Comparison of ENCODE assay signal across 1 cellular context in the genomic region with DNA sequence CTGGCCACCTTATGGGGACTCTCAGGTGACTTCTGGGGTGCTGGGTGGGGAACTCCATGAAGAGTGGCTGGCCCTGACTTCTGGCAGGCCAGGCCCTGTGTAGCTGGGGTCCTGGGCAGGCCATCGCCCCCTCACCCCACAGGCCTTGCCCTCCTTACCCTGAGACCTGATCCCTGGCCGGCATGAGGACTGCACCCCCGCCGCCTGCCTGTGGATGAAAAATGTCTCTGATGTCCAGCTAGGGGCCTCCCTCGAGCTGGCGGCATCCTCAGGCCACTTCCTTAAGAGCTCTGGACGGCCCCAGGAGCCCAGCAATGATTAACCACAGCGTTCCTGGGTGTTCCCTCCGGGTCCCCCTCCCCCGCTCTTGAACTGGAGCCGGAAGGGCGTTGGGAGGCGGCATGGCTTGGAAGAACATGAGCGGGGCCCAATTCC.
A peak's percentile ranks its signal among the peaks of the same experiment; 100 is the strongest.
TF ChIP-seq lines count a peak whose summit lies in the region.

No MANE protein-coding gene starts in this region.

TF ChIP-seq in HepG2, 621 proteins besides CTCF, POLR2A, EP300 and RAD21 (continued from another document and continues in another):
- TF ChIP-seq, protein P1, sequence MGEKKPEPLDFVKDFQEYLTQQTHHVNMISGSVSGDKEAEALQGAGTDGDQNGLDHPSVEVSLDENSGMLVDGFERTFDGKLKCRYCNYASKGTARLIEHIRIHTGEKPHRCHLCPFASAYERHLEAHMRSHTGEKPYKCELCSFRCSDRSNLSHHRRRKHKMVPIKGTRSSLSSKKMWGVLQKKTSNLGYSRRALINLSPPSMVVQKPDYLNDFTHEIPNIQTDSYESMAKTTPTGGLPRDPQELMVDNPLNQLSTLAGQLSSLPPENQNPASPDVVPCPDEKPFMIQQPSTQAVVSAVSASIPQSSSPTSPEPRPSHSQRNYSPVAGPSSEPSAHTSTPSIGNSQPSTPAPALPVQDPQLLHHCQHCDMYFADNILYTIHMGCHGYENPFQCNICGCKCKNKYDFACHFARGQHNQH (CRISPR knock-in tag; IDR thresholded peaks at IDR 0.05), result 0 out of 2 replicates have a peak, but pooled peaks have one; percentile 45
- TF ChIP-seq, protein P2, sequence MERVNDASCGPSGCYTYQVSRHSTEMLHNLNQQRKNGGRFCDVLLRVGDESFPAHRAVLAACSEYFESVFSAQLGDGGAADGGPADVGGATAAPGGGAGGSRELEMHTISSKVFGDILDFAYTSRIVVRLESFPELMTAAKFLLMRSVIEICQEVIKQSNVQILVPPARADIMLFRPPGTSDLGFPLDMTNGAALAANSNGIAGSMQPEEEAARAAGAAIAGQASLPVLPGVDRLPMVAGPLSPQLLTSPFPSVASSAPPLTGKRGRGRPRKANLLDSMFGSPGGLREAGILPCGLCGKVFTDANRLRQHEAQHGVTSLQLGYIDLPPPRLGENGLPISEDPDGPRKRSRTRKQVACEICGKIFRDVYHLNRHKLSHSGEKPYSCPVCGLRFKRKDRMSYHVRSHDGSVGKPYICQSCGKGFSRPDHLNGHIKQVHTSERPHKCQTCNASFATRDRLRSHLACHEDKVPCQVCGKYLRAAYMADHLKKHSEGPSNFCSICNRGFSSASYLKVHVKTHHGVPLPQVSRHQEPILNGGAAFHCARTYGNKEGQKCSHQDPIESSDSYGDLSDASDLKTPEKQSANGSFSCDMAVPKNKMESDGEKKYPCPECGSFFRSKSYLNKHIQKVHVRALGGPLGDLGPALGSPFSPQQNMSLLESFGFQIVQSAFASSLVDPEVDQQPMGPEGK (CRISPR knock-in tag; IDR thresholded peaks at IDR 0.05), result 0 out of 2 replicates have a peak, but pooled peaks have one; percentile 32
- peak; percentile 12; the same call in 1 of the 2 replicates for TF ChIP-seq FOSL2 (CRISPR knock-in tag; IDR thresholded peaks at IDR 0.05)
- TF ChIP-seq, protein P3, sequence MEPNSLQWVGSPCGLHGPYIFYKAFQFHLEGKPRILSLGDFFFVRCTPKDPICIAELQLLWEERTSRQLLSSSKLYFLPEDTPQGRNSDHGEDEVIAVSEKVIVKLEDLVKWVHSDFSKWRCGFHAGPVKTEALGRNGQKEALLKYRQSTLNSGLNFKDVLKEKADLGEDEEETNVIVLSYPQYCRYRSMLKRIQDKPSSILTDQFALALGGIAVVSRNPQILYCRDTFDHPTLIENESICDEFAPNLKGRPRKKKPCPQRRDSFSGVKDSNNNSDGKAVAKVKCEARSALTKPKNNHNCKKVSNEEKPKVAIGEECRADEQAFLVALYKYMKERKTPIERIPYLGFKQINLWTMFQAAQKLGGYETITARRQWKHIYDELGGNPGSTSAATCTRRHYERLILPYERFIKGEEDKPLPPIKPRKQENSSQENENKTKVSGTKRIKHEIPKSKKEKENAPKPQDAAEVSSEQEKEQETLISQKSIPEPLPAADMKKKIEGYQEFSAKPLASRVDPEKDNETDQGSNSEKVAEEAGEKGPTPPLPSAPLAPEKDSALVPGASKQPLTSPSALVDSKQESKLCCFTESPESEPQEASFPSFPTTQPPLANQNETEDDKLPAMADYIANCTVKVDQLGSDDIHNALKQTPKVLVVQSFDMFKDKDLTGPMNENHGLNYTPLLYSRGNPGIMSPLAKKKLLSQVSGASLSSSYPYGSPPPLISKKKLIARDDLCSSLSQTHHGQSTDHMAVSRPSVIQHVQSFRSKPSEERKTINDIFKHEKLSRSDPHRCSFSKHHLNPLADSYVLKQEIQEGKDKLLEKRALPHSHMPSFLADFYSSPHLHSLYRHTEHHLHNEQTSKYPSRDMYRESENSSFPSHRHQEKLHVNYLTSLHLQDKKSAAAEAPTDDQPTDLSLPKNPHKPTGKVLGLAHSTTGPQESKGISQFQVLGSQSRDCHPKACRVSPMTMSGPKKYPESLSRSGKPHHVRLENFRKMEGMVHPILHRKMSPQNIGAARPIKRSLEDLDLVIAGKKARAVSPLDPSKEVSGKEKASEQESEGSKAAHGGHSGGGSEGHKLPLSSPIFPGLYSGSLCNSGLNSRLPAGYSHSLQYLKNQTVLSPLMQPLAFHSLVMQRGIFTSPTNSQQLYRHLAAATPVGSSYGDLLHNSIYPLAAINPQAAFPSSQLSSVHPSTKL (CRISPR knock-in tag; IDR thresholded peaks at IDR 0.05), result peak; percentile 34; the same call in 1 of the 2 replicates
- TF ChIP-seq, protein P4, sequence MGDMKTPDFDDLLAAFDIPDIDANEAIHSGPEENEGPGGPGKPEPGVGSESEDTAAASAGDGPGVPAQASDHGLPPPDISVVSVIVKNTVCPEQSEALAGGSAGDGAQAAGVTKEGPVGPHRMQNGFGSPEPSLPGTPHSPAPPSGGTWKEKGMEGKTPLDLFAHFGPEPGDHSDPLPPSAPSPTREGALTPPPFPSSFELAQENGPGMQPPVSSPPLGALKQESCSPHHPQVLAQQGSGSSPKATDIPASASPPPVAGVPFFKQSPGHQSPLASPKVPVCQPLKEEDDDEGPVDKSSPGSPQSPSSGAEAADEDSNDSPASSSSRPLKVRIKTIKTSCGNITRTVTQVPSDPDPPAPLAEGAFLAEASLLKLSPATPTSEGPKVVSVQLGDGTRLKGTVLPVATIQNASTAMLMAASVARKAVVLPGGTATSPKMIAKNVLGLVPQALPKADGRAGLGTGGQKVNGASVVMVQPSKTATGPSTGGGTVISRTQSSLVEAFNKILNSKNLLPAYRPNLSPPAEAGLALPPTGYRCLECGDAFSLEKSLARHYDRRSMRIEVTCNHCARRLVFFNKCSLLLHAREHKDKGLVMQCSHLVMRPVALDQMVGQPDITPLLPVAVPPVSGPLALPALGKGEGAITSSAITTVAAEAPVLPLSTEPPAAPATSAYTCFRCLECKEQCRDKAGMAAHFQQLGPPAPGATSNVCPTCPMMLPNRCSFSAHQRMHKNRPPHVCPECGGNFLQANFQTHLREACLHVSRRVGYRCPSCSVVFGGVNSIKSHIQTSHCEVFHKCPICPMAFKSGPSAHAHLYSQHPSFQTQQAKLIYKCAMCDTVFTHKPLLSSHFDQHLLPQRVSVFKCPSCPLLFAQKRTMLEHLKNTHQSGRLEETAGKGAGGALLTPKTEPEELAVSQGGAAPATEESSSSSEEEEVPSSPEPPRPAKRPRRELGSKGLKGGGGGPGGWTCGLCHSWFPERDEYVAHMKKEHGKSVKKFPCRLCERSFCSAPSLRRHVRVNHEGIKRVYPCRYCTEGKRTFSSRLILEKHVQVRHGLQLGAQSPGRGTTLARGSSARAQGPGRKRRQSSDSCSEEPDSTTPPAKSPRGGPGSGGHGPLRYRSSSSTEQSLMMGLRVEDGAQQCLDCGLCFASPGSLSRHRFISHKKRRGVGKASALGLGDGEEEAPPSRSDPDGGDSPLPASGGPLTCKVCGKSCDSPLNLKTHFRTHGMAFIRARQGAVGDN (CRISPR knock-in tag; IDR thresholded peaks at IDR 0.05), result peak; percentile 27; the same call in 1 of the 2 replicates
- TF ChIP-seq GABPA (IDR thresholded peaks at IDR 0.05; ENCODE audit: low read depth, low read length), result no peak
- peak; percentile 67 for TF ChIP-seq GABPA (CRISPR knock-in tag; IDR thresholded peaks at IDR 0.05; ENCODE audit: low read depth)
- TF ChIP-seq MXD4 (CRISPR knock-in tag; IDR thresholded peaks at IDR 0.05), result 0 out of 2 replicates have a peak, but pooled peaks have one; percentile 16
- TF ChIP-seq CBX5 (CRISPR knock-in tag; IDR thresholded peaks at IDR 0.05; ENCODE audit: borderline replicate concordance), result peak; percentile 44; the same call in 1 of the 2 replicates
- no peak for TF ChIP-seq MAZ (IDR thresholded peaks at IDR 0.05; ENCODE audit: borderline replicate concordance, low read depth, low read length)
- 0 out of 2 replicates have a peak, but pooled peaks have one; percentile 27 for TF ChIP-seq MAZ (CRISPR knock-in tag; IDR thresholded peaks at IDR 0.05; ENCODE audit: low read depth)
- TF ChIP-seq ELF3 (CRISPR knock-in tag; IDR thresholded peaks at IDR 0.05), result peak; percentile 44; the same call in 1 of the 2 replicates
- TF ChIP-seq RARA (CRISPR knock-in tag; IDR thresholded peaks at IDR 0.05), result peak; percentile 56; the same call in 1 of the 2 replicates
- no peak for TF ChIP-seq NAIF1 (CRISPR knock-in tag; IDR thresholded peaks at IDR 0.05; ENCODE audit: borderline replicate concordance)
- TF ChIP-seq, protein P5, sequence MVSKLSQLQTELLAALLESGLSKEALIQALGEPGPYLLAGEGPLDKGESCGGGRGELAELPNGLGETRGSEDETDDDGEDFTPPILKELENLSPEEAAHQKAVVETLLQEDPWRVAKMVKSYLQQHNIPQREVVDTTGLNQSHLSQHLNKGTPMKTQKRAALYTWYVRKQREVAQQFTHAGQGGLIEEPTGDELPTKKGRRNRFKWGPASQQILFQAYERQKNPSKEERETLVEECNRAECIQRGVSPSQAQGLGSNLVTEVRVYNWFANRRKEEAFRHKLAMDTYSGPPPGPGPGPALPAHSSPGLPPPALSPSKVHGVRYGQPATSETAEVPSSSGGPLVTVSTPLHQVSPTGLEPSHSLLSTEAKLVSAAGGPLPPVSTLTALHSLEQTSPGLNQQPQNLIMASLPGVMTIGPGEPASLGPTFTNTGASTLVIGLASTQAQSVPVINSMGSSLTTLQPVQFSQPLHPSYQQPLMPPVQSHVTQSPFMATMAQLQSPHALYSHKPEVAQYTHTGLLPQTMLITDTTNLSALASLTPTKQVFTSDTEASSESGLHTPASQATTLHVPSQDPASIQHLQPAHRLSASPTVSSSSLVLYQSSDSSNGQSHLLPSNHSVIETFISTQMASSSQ (IDR thresholded peaks at IDR 0.05; ENCODE audit: low read depth), result peak; percentile 73
- TF ChIP-seq, protein P5 (CRISPR knock-in tag; IDR thresholded peaks at IDR 0.05; ENCODE audit: borderline replicate concordance), result peak; percentile 80; the same call in 1 of the 2 replicates
- no peak for TF ChIP-seq NR2F1 (CRISPR knock-in tag; IDR thresholded peaks at IDR 0.05)
- peak; percentile 52; the same call in 1 of the 2 replicates for TF ChIP-seq GATAD2A (CRISPR knock-in tag; IDR thresholded peaks at IDR 0.05)
- TF ChIP-seq STAG1 (CRISPR knock-in tag; IDR thresholded peaks at IDR 0.05), result peak; percentile 49
- peak; percentile 71; the same call in 1 of the 2 replicates for TF ChIP-seq ETV5 (CRISPR knock-in tag; IDR thresholded peaks at IDR 0.05; ENCODE audit: borderline replicate concordance)
- TF ChIP-seq, protein P6, sequence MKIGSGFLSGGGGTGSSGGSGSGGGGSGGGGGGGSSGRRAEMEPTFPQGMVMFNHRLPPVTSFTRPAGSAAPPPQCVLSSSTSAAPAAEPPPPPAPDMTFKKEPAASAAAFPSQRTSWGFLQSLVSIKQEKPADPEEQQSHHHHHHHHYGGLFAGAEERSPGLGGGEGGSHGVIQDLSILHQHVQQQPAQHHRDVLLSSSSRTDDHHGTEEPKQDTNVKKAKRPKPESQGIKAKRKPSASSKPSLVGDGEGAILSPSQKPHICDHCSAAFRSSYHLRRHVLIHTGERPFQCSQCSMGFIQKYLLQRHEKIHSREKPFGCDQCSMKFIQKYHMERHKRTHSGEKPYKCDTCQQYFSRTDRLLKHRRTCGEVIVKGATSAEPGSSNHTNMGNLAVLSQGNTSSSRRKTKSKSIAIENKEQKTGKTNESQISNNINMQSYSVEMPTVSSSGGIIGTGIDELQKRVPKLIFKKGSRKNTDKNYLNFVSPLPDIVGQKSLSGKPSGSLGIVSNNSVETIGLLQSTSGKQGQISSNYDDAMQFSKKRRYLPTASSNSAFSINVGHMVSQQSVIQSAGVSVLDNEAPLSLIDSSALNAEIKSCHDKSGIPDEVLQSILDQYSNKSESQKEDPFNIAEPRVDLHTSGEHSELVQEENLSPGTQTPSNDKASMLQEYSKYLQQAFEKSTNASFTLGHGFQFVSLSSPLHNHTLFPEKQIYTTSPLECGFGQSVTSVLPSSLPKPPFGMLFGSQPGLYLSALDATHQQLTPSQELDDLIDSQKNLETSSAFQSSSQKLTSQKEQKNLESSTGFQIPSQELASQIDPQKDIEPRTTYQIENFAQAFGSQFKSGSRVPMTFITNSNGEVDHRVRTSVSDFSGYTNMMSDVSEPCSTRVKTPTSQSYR (CRISPR knock-in tag; IDR thresholded peaks at IDR 0.05; ENCODE audit: borderline replicate concordance), result peak; percentile 57; the same call in 1 of the 2 replicates
- peak; percentile 64 for TF ChIP-seq GABPB1 (CRISPR knock-in tag; IDR thresholded peaks at IDR 0.05)
- TF ChIP-seq, protein P7, sequence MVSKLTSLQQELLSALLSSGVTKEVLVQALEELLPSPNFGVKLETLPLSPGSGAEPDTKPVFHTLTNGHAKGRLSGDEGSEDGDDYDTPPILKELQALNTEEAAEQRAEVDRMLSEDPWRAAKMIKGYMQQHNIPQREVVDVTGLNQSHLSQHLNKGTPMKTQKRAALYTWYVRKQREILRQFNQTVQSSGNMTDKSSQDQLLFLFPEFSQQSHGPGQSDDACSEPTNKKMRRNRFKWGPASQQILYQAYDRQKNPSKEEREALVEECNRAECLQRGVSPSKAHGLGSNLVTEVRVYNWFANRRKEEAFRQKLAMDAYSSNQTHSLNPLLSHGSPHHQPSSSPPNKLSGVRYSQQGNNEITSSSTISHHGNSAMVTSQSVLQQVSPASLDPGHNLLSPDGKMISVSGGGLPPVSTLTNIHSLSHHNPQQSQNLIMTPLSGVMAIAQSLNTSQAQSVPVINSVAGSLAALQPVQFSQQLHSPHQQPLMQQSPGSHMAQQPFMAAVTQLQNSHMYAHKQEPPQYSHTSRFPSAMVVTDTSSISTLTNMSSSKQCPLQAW (CRISPR knock-in tag; IDR thresholded peaks at IDR 0.05), result peak; percentile 93
- TF ChIP-seq, protein P8, sequence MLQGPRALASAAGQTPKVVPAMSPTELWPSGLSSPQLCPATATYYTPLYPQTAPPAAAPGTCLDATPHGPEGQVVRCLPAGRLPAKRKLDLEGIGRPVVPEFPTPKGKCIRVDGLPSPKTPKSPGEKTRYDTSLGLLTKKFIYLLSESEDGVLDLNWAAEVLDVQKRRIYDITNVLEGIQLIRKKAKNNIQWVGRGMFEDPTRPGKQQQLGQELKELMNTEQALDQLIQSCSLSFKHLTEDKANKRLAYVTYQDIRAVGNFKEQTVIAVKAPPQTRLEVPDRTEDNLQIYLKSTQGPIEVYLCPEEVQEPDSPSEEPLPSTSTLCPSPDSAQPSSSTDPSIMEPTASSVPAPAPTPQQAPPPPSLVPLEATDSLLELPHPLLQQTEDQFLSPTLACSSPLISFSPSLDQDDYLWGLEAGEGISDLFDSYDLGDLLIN (CRISPR knock-in tag; IDR thresholded peaks at IDR 0.05; ENCODE audit: borderline replicate concordance), result no peak
- TF ChIP-seq ZNF552 (CRISPR knock-in tag; IDR thresholded peaks at IDR 0.05; ENCODE audit: borderline replicate concordance), result no peak
